In the genomic region with DNA sequence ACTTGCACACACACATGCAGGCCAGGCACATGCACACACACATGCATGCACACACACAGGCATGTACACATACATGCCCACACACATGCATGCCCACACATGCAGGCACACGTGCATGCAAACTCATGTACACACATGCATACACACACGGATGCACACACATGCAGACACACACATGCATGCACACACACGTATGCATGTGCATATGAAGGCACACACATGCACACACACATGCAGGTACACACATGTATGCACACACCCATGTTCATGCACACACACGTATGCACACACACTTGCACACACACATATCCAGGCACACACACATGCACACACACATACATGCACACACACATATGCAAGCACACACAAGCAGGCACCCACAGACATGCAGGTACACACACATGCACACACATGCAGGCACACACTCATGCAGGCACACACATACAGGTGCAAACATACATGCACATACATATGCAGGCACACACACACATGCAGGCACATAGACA, we compare ENCODE assay signal across 23 cellular contexts.
"Had no signal": no experiment of that assay in that cellular context is flagged by ENCODE, and none has a peak within 500 bp of the region (broad histone marks: within the 10 kb centered on the region; RNA-seq: fewer than 3 reads in every experiment).

No MANE protein-coding gene starts in this region.

- H3K27me3 Mint-ChIP-seq: central memory CD8-positive, alpha-beta T cell had no signal

- H3K4me3 ChIP-seq: adrenal gland, breast epithelium, Peyer's patch, SJCRH30 had no signal

- H3K4me2 ChIP-seq: SK-N-SH had no signal

- H3K36me3 Mint-ChIP-seq: activated naive CD8-positive, alpha-beta T cell treated with anti-CD3 and anti-CD28 coated beads, Interleukin-2, amount 10 ng/mL, durations not matched to agents 7 days and 5 days had no signal

- H3K4me1 Mint-ChIP-seq: activated naive CD8-positive, alpha-beta T cell treated with anti-CD3 and anti-CD28 coated beads, Interleukin-2, amount 10 ng/mL, durations not matched to agents 7 days and 5 days; central memory CD8-positive, alpha-beta T cell had no signal

- ATAC-seq: activated CD8-positive, alpha-beta T cell treated with anti-CD3 and anti-CD28 coated beads for 36 hours had no signal

- H3K9ac ChIP-seq: SK-N-SH had no signal

- H3K27ac Mint-ChIP-seq: activated CD8-positive, alpha-beta T cell treated with anti-CD3 and anti-CD28 coated beads for 36 hours; activated naive CD8-positive, alpha-beta T cell treated with anti-CD3 and anti-CD28 coated beads, Interleukin-2, amount 10 ng/mL, durations not matched to agents 7 days and 5 days had no signal

- H3K27ac ChIP-seq: adrenal gland, breast epithelium, Peyer's patch, RWPE1, SJCRH30, VCaP had no signal

- H3K9me3 ChIP-seq: adrenal gland, breast epithelium, Peyer's patch, SJCRH30, SK-N-SH had no signal

- H3K36me3 ChIP-seq: adrenal gland, breast epithelium, Peyer's patch, SJCRH30 had no signal

- H3K27me3 ChIP-seq: adrenal gland, breast epithelium, Peyer's patch, SJCRH30 had no signal

- H3K4me3 Mint-ChIP-seq: activated CD8-positive, alpha-beta T cell treated with anti-CD3 and anti-CD28 coated beads for 36 hours; activated naive CD8-positive, alpha-beta T cell treated with anti-CD3 and anti-CD28 coated beads, Interleukin-2, amount 10 ng/mL, durations not matched to agents 7 days and 5 days; central memory CD8-positive, alpha-beta T cell had no signal

- DNase-seq: activated CD4-positive, alpha-beta T cell treated with anti-CD3 and anti-CD28 coated beads for 4 hours; activated CD8-positive, alpha-beta memory T cell treated with anti-CD3 and anti-CD28 coated beads, Interleukin-2, amount 50 U/mL, for 4 hours; activated CD8-positive, alpha-beta T cell treated with anti-CD3 and anti-CD28 coated beads for 36 hours; activated naive CD4-positive, alpha-beta T cell treated with anti-CD3 and anti-CD28 coated beads, Interleukin-2, amount 50 U/mL, for 16 hours; activated naive CD8-positive, alpha-beta T cell treated with anti-CD3 and anti-CD28 coated beads, Interleukin-2, amount 10 ng/mL, durations not matched to agents 7 days and 5 days; adrenal gland; anterior cingulate cortex; KG1; NCI-H1105; NCI-H1436; NCI-H1694 treated with DMSO at 0.1 percent for 48 hours; NCI-H2081; NCI-H446; NCI-H524; Peyer's patch; Right ventricle myocardium superior; SJCRH30; SK-N-SH; T-helper 1 cell had no signal

- H3K9me3 Mint-ChIP-seq: central memory CD8-positive, alpha-beta T cell had no signal

- H3K4me1 ChIP-seq: breast epithelium, Peyer's patch, SJCRH30 had no signal
